21 cellular contexts compared by ENCODE assay signal in genomic region chr10:35214607-35215020, GRCh38.
DNase-seq lines count a peak whose midpoint lies in the region; ATAC-seq and TF ChIP-seq lines count a peak whose summit lies in the region.
"Had no signal": no experiment of that assay in that cellular context is flagged by ENCODE, and none has a peak within 500 bp of the region (broad histone marks: within the 10 kb centered on the region; RNA-seq: fewer than 3 reads in every experiment).

No MANE protein-coding gene starts in this region.

- no peak for ATAC-seq in right cardiac atrium
- peak; percentile 76 for ATAC-seq in left ventricle myocardium superior
- no peak for ATAC-seq in stimulated activated naive B cell treated with anti-CD40 and anti-IgM and Interleukin-4, amounts not matched to agents 10 μg/mL and 1 μg/mL and 100 μg/mL, for 72 hours (replicated peaks)
- ATAC-seq: PC-3 had no signal

- H3K4me1 ChIP-seq in left ventricle myocardium inferior: peaks cover 54% of the 10 kb centered on the region
- no peaks in the 10 kb centered on the region for H3K4me1 ChIP-seq in right cardiac atrium (ENCODE audit: control insufficient read depth, insufficient read depth, low read length)
- H3K4me1 ChIP-seq: BE2C had no signal

- intact Hi-C loops in left ventricle myocardium inferior (cut with micrococcal nuclease): no loop called here
- intact Hi-C loops in right cardiac atrium (cut with DNase I): loop anchor here in 3 of 4 donors (5.0 kb wide), 1 partner anchor 92 kb away; no protein-coding TSS in a partner anchor
- intact Hi-C loops in left ventricle myocardium superior (cut with micrococcal nuclease): no loop called here

- H3K27ac ChIP-seq in left ventricle myocardium inferior (replicated peaks) (peak overlapping the region; percentile 59), right cardiac atrium (ENCODE audit: low read length) (no peak overlapping the region)
- H3K27ac ChIP-seq: 22Rv1, HL-60, RWPE1 had no signal

- H3K27me3 ChIP-seq in left ventricle myocardium inferior (ENCODE audit: low read depth) (no peaks in the 10 kb centered on the region), right cardiac atrium (ENCODE audit: control insufficient read depth, insufficient read depth) (no peaks in the 10 kb centered on the region)
- H3K27me3 ChIP-seq: BE2C had no signal

- 86% methylated on average over 19 of the region's 19 CpGs for WGBS in right cardiac atrium

- no peak for TF ChIP-seq CTCF in left ventricle myocardium inferior (IDR thresholded peaks at IDR 0.05; ENCODE audit: borderline replicate concordance)

- no peak overlapping the region for H3K4me3 Mint-ChIP-seq in stimulated activated naive B cell treated with anti-CD40 and anti-IgM and Interleukin-4, amounts not matched to agents 10 μg/mL and 1 μg/mL and 100 μg/mL, for 72 hours
- H3K4me3 Mint-ChIP-seq: CD4-positive, alpha-beta T cell; IgD-negative memory B cell had no signal

- peak; percentile 13 for DNase-seq in NCI-H2171 treated with DMSO at 0.1 percent for 48 hours (lab: John Stamatoyannopoulos, UW)
- no peak for DNase-seq in NCI-H2171 (lab: John Stamatoyannopoulos, UW)
- no peak for DNase-seq in left ventricle myocardium inferior
- no peak for DNase-seq in right cardiac atrium
- peak; percentile 47 for DNase-seq in left ventricle myocardium superior
- no peak for DNase-seq in stimulated activated naive B cell treated with anti-CD40 and anti-IgM and Interleukin-4, amounts not matched to agents 10 μg/mL and 1 μg/mL and 100 μg/mL, for 72 hours
- DNase-seq in T1000 (lab: John Stamatoyannopoulos, UW): no peak
- no peak for DNase-seq in NCI-H1694 treated with DMSO at 0.1 percent for 48 hours (lab: John Stamatoyannopoulos, UW)
- DNase-seq: BE2C; CD4-positive, alpha-beta T cell; EL; H7; NCI-H1105; NCI-H1694; NCI-H446; NCI-H69; PC-3 had no signal

- H3K9me3 ChIP-seq in left ventricle myocardium inferior (replicated peaks) (no peaks in the 10 kb centered on the region), right cardiac atrium (ENCODE audit: control insufficient read depth, low read length) (no peaks in the 10 kb centered on the region)
- H3K9me3 ChIP-seq: BE2C had no signal

- H3K36me3 Mint-ChIP-seq in stimulated activated naive B cell treated with anti-CD40 and anti-IgM and Interleukin-4, amounts not matched to agents 10 μg/mL and 1 μg/mL and 100 μg/mL, for 72 hours: peaks cover 34 to 41% of the 10 kb centered on the region in 2 donors

- peaks cover 18 to 19% of the 10 kb centered on the region in 2 donors for H3K4me1 Mint-ChIP-seq in stimulated activated naive B cell treated with anti-CD40 and anti-IgM and Interleukin-4, amounts not matched to agents 10 μg/mL and 1 μg/mL and 100 μg/mL, for 72 hours

- no peaks in the 10 kb centered on the region for H3K9me3 Mint-ChIP-seq in stimulated activated naive B cell treated with anti-CD40 and anti-IgM and Interleukin-4, amounts not matched to agents 10 μg/mL and 1 μg/mL and 100 μg/mL, for 72 hours
- H3K9me3 Mint-ChIP-seq: CD4-positive, alpha-beta T cell; IgD-negative memory B cell had no signal

- H3K4me3 ChIP-seq in left ventricle myocardium inferior (no peak overlapping the region), right cardiac atrium (ENCODE audit: low read length) (no peak overlapping the region)

- no peaks in the 10 kb centered on the region for H3K36me3 ChIP-seq in left ventricle myocardium inferior
- H3K36me3 ChIP-seq: BE2C had no signal

- no peaks in the 10 kb centered on the region for H3K27me3 Mint-ChIP-seq in stimulated activated naive B cell treated with anti-CD40 and anti-IgM and Interleukin-4, amounts not matched to agents 10 μg/mL and 1 μg/mL and 100 μg/mL, for 72 hours

- peak overlapping the region; percentile 47 for H3K27ac Mint-ChIP-seq in stimulated activated naive B cell treated with anti-CD40 and anti-IgM and Interleukin-4, amounts not matched to agents 10 μg/mL and 1 μg/mL and 100 μg/mL, for 72 hours
- H3K27ac Mint-ChIP-seq: CD4-positive, alpha-beta T cell had no signal

Comparison
In these comparisons a context has a peak if more than half of its experiments do, and no peak if none do; other contexts are left out.
1. DNase-seq: peak in NCI-H2171 treated with DMSO at 0.1 percent for 48 hours (single experiment) and left ventricle myocardium superior (single experiment); none in NCI-H2171 (single experiment), left ventricle myocardium inferior (single experiment), right cardiac atrium (0 of 3), stimulated activated naive B cell treated with anti-CD40 and anti-IgM and Interleukin-4, amounts not matched to agents 10 μg/mL and 1 μg/mL and 100 μg/mL, for 72 hours (single experiment), T1000 (single experiment) and NCI-H1694 treated with DMSO at 0.1 percent for 48 hours (single experiment).
2. intact Hi-C loops: an anchor here in right cardiac atrium (5.0 kb wide); none called in left ventricle myocardium inferior and left ventricle myocardium superior.